In the genomic region with DNA sequence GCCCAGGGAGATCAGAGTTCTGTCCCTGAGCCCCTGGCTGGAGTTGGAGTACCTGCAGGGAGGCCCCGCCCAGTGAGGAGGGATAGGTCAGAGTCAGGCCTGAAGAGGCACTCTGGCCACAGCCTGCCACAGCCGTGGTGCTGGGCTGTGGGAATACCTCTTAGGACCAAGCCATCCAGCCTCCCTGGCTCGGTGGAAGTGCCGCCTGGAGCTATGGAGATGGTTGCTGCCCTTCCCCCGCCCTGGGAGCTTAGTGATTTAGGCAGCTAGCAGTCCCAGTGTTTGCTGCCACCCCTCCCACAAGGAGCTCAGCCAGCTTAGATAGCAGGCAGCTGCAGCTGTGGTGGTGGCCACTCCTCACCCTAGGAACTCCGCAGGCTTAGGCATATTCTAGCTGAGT, we compare ENCODE assay signal across 19 cellular contexts.
"Had no signal": no experiment of that assay in that cellular context is flagged by ENCODE, and none has a peak within 500 bp of the region (broad histone marks: within the 10 kb centered on the region; RNA-seq: fewer than 3 reads in every experiment).

No MANE protein-coding gene starts in this region.

- H3K27me3 ChIP-seq: esophagus muscularis mucosa, upper lobe of right lung had no signal

- DNase-seq: activated CD4-positive, alpha-beta T cell treated with anti-CD3 and anti-CD28 coated beads, Interleukin-2, amount 10 ng/mL, durations not matched to agents 24 days and 14 days; activated CD8-positive, alpha-beta memory T cell treated with anti-CD3 and anti-CD28 coated beads, Interleukin-2, amount 10 ng/mL, durations not matched to agents 7 days and 5 days; activated CD8-positive, alpha-beta T cell treated with anti-CD3 and anti-CD28 coated beads for 36 hours; activated effector memory CD4-positive, alpha-beta T cell treated with anti-CD3 and anti-CD28 coated beads, Interleukin-2, amount 50 U/mL, for 16 hours; activated naive CD4-positive, alpha-beta T cell treated with anti-CD3 and anti-CD28 coated beads, Interleukin-2, amount 10 ng/mL, durations not matched to agents 7 days and 5 days; activated T-cell treated with anti-CD3 and anti-CD28 coated beads for 4 hours; cerebellar nuclear complex; effector CD8-positive, alpha-beta T cell; hypothalamus; left colon; naive B cell; retina; stimulated activated CD4-positive, alpha-beta T cell treated with anti-CD3 and anti-CD28 coated beads, Interleukin-4, amount 100 ng/mL, for 24 hours; stimulated activated naive CD4-positive, alpha-beta T cell treated with Interleukin-2 at 50 U/mL for 16 hours; SW 1271; T-helper 17 cell; upper lobe of right lung had no signal

- H3K27ac ChIP-seq: esophagus muscularis mucosa, upper lobe of right lung had no signal

- ATAC-seq: activated CD4-positive, CD25-positive, alpha-beta regulatory T cell treated with anti-CD3 and anti-CD28 coated beads, Interleukin-2, amount 50 U/mL, for 24 hours; activated CD8-positive, alpha-beta memory T cell treated with anti-CD3 and anti-CD28 coated beads, Interleukin-2, amount 10 ng/mL, durations not matched to agents 7 days and 5 days; activated CD8-positive, alpha-beta T cell treated with anti-CD3 and anti-CD28 coated beads for 36 hours; left colon; T-helper 17 cell had no signal

- H3K36me3 ChIP-seq: esophagus muscularis mucosa, upper lobe of right lung had no signal

- H3K4me3 ChIP-seq: esophagus muscularis mucosa, upper lobe of right lung had no signal

- H3K4me1 ChIP-seq: esophagus muscularis mucosa, upper lobe of right lung had no signal

- H3K9me3 ChIP-seq: upper lobe of right lung had no signal
